11 cellular contexts compared by ENCODE assay signal in the genomic region with DNA sequence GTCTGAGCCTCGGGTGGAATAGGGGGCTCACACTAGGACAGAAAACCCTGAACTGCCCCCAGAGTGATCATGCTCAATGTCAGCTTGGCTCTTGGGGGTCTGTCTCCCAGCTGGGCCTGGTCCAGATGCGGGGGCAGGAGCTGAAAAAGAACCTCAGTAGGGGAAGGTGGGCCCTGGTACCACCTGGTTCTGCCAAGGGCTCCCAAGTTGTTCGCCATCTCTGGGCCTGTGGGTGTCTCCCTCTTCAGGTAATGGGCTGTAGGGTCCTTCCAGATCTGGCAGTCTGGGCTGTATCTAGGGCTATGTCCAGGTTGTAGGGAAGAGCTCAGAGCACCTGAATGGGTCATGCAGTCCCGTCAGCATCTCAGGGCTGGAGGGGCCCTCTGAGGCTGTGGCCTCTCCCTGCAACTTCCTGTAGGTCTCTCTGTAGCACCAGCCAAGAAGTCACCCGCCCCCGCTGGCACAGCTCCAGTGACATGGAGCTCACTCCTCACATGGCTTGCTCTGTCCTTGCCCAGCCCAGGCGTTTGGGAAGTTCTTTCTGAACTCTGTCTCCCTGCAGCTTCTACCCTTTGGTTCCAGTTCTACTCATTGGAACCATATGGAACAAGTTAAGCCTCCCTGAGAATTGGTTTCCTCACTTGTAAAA. TPM values are rescaled to one million over a fixed set of nuclear protein-coding genes. Genes with fewer than 3 reads are reported as not detected.
DNase-seq lines count a peak whose midpoint lies in the region; ATAC-seq and TF ChIP-seq lines count a peak whose summit lies in the region.
"Had no signal": no experiment of that assay in that cellular context is flagged by ENCODE, and none has a peak within 500 bp of the region (broad histone marks: within the 10 kb centered on the region; RNA-seq: fewer than 3 reads in every experiment).

No MANE protein-coding gene starts in this region.

- no peak overlapping the region for H3K4me3 Mint-ChIP-seq in MCF 10A (ENCODE audit: unreplicated experiment)
- no peak overlapping the region for H3K4me3 Mint-ChIP-seq in CD14-positive monocyte
- H3K4me3 Mint-ChIP-seq: activated naive CD4-positive, alpha-beta T cell treated with anti-CD3 and anti-CD28 coated beads, Interleukin-2, amount 50 U/mL, for 24 hours had no signal

- no peaks in the 10 kb centered on the region for H3K27me3 ChIP-seq in stomach smooth muscle (ENCODE audit: control insufficient read depth in 1 of 2, insufficient read depth in 2 of 2, low read length in 2 of 2)

- no peaks in the 10 kb centered on the region for H3K9me3 Mint-ChIP-seq in MCF 10A (ENCODE audit: unreplicated experiment)
- H3K9me3 Mint-ChIP-seq in CD14-positive monocyte: peaks cover 0 to 13% (median 7%) of the 10 kb centered on the region in 7 donors
- H3K9me3 Mint-ChIP-seq: activated naive CD4-positive, alpha-beta T cell treated with anti-CD3 and anti-CD28 coated beads, Interleukin-2, amount 50 U/mL, for 24 hours had no signal

- no peaks in the 10 kb centered on the region for H3K9me3 ChIP-seq in stomach smooth muscle (ENCODE audit: control insufficient read depth in 2 of 2, low read length in 2 of 2)

- H3K27ac Mint-ChIP-seq in MCF 10A (ENCODE audit: low read depth, unreplicated experiment) (no peak overlapping the region), CD14-positive monocyte (peak overlapping the region in 1 of 7 donors; percentile 25)
- H3K27ac Mint-ChIP-seq: activated naive CD4-positive, alpha-beta T cell treated with anti-CD3 and anti-CD28 coated beads, Interleukin-2, amount 50 U/mL, for 24 hours had no signal

- ATAC-seq in HG02571 (IDR thresholded peaks at IDR 0.05; ENCODE audit: unreplicated experiment): no peak

- H3K4me1 Mint-ChIP-seq in MCF 10A (ENCODE audit: insufficient read depth, unreplicated experiment): peaks cover 8% of the 10 kb centered on the region
- peaks cover 6% of the 10 kb centered on the region for H3K4me1 Mint-ChIP-seq in CD14-positive monocyte
- H3K4me1 Mint-ChIP-seq: activated naive CD4-positive, alpha-beta T cell treated with anti-CD3 and anti-CD28 coated beads, Interleukin-2, amount 50 U/mL, for 24 hours had no signal

- intact Hi-C loops in MCF 10A (cut with micrococcal nuclease) (no loop called here), CD14-positive monocyte (cut with micrococcal nuclease) (no loop called here)

- CTCF ChIA-PET in MCF 10A (lab: Yijun Ruan, JAX): interaction anchor here (1.0 kb wide), 1 partner anchor 154 kb away, joined by 3 read pairs; no protein-coding TSS in a partner anchor

- H3K4me1 ChIP-seq in stomach smooth muscle (ENCODE audit: control insufficient read depth, insufficient read depth, low read length): peaks cover 25% of the 10 kb centered on the region

- H3K9ac ChIP-seq in stomach smooth muscle (ENCODE audit: low read length in 2 of 2): peak overlapping the region; percentile 42 to 51

- H3K4me3 ChIP-seq in stomach smooth muscle (ENCODE audit: low read length in 2 of 2): peak overlapping the region in 1 of 2 donors; percentile 8

- peak overlapping the region; percentile 49 for H3K27ac ChIP-seq in stomach smooth muscle (ENCODE audit: low read length)

- POLR2A ChIA-PET in MCF 10A (lab: Yijun Ruan, JAX): interaction anchor here (0.7 to 0.9 kb wide), 2 partner anchors 24 to 344 kb away, joined by 3 read pairs; no protein-coding TSS in a partner anchor

- H3K36me3 Mint-ChIP-seq in MCF 10A (ENCODE audit: insufficient read depth, unreplicated experiment) (no peaks in the 10 kb centered on the region), CD14-positive monocyte (no peaks in the 10 kb centered on the region)
- H3K36me3 Mint-ChIP-seq: activated naive CD4-positive, alpha-beta T cell treated with anti-CD3 and anti-CD28 coated beads, Interleukin-2, amount 50 U/mL, for 24 hours had no signal

- no peak for TF ChIP-seq CTCF in MCF 10A (IDR thresholded peaks at IDR 0.05; ENCODE audit: unreplicated experiment)
- TF ChIP-seq CTCF in CD14-positive monocyte (IDR thresholded peaks at IDR 0.05): no peak

- no peaks in the 10 kb centered on the region for H3K27me3 Mint-ChIP-seq in MCF 10A (ENCODE audit: insufficient read depth, unreplicated experiment)
- H3K27me3 Mint-ChIP-seq in CD14-positive monocyte (ENCODE audit: low read depth in 3 of 3): peaks cover 1 to 9% (median 4%) of the 10 kb centered on the region in 3 donors
- H3K27me3 Mint-ChIP-seq: activated naive CD4-positive, alpha-beta T cell treated with anti-CD3 and anti-CD28 coated beads, Interleukin-2, amount 50 U/mL, for 24 hours had no signal

- H3K36me3 ChIP-seq in stomach smooth muscle (ENCODE audit: control insufficient read depth in 2 of 2, insufficient read depth in 2 of 2, low read length in 2 of 2): no peaks in the 10 kb centered on the region

- no TSS peak for BruUV-seq in MCF 10A (replicated peaks; lab: Mats Ljungman, UMichigan)

- peak; percentile 44 for DNase-seq in HK-2 (ENCODE audit: unreplicated experiment)
- DNase-seq in MCF 10A (ENCODE audit: unreplicated experiment): peak; percentile 66
- DNase-seq in hippocampal formation (lab: John Stamatoyannopoulos, UW): peak; percentile 58 to 80
- no peak for DNase-seq in CD14-positive monocyte (ENCODE audit: low spot score)
- no peak for DNase-seq in NCI-H2107 (lab: John Stamatoyannopoulos, UW)
- no peak for DNase-seq in islet precursor cell
- DNase-seq: NCI-H524 treated with DMSO at 0.1 percent for 48 hours; stimulated activated CD4-positive, alpha-beta T cell treated with anti-CD3 and anti-CD28 coated beads, Interleukin-12 subunit alpha, Interleukin-12 subunit beta, amount 100 ng/mL, for 4 hours had no signal

RNA-seq across cellular contexts. Expression of a gene that starts 33.0 kb away (rescaled TPM):
- total RNA-seq in MCF 10A (2022): not detected in 2 replicates
- polyA plus RNA-seq in CD14-positive monocyte: not detected

RNA-seq across cellular contexts. Expression of a gene that starts 39.8 kb away (rescaled TPM):
- total RNA-seq in MCF 10A (2022): 40.2 and 40.6 TPM in 2 replicates
- polyA plus RNA-seq in CD14-positive monocyte: 1 to 10 TPM; 6.4 to 7.2 TPM

Comparison
In these comparisons a context has a peak if more than half of its experiments do, and no peak if none do; other contexts are left out.
1. DNase-seq: peak in HK-2 (single experiment), MCF 10A (single experiment) and hippocampal formation (2 of 2); none in CD14-positive monocyte (single experiment), NCI-H2107 (single experiment) and islet precursor cell (single experiment).